ENCODE assay signal across 25 cellular contexts in the genomic region with DNA sequence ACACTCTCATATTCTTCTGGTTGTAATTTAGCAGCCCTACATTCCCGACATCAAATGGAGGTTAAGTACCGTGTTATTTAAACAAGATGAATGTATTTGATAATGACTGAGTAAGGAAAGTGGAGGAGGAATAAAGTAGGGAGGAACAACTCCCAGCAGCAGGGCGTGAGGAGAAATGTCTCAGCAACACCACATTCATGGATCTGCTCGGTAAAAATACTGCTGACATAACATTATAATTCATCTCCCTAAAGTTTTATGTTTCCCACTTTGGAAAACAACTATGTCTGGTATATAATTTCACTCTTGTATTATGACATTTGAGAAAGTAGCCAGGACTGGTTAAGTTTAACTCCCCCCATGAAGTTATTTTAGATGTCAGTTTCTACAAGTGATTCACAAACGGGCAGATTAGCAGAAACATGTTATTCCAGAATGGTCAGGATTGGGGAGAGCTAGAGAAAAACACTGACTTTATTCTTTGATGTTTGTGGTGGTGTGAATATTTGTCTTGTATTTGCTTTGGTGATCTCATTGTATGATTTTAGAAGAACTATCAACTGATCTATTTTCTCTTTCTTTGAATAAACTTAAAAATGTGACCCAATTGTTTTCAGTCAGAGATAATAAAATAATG.
DNase-seq lines count a peak whose midpoint lies in the region; ATAC-seq, FAIRE-seq and TF ChIP-seq lines count a peak whose summit lies in the region.
"Had no signal": no experiment of that assay in that cellular context is flagged by ENCODE, and none has a peak within 500 bp of the region (broad histone marks: within the 10 kb centered on the region; RNA-seq: fewer than 3 reads in every experiment).

No MANE protein-coding gene starts in this region.

- DNase-seq in DMS53 treated with DMSO at 0.1 percent for 48 hours (lab: John Stamatoyannopoulos, UW; ENCODE audit: unreplicated experiment) (peak; percentile 22), amniotic epithelial cell (ENCODE audit: low read depth) (peak; percentile 89), frontal cortex (ENCODE audit: low spot score in 2 of 2) (no peak), progenitor cell of endocrine pancreas (ENCODE audit: low spot score, unreplicated experiment) (no peak), GOT3 (lab: John Stamatoyannopoulos, UW) (no peak)
- DNase-seq: activated CD4-positive, CD25-positive, alpha-beta regulatory T cell treated with anti-CD3 and anti-CD28 coated beads, Interleukin-2, amount 50 U/mL, for 72 hours; activated CD8-positive, alpha-beta T cell treated with anti-CD3 and anti-CD28 coated beads for 36 hours; activated effector memory CD4-positive, alpha-beta T cell treated with Interleukin-2 at 50 U/mL for 16 hours; activated naive CD8-positive, alpha-beta T cell treated with anti-CD3 and anti-CD28 coated beads, Interleukin-2, amount 50 U/mL, for 24 hours; activated T-cell treated with anti-CD3 and anti-CD28 coated beads for 4 hours; brain microvascular endothelial cell; effector CD8-positive, alpha-beta T cell; KG1; MM.1S; NCI-H1417; NCI-H2081; NCI-H446 treated with DMSO at 0.1 percent for 48 hours; small intestine; upper lobe of right lung had no signal

- no peaks in the 10 kb centered on the region for H3K27me3 Mint-ChIP-seq in progenitor cell of endocrine pancreas
- H3K27me3 Mint-ChIP-seq: activated CD8-positive, alpha-beta T cell treated with anti-CD3 and anti-CD28 coated beads for 36 hours; activated naive CD8-positive, alpha-beta T cell treated with anti-CD3 and anti-CD28 coated beads, Interleukin-2, amount 50 U/mL, for 24 hours had no signal

- no peaks in the 10 kb centered on the region for H3K36me3 Mint-ChIP-seq in progenitor cell of endocrine pancreas (ENCODE audit: insufficient read depth)

- TF ChIP-seq CTCF in progenitor cell of endocrine pancreas (IDR thresholded peaks at IDR 0.05; ENCODE audit: unreplicated experiment): no peak

- FAIRE-seq in frontal cortex (lab: Jason Lieb, UNC): peak; percentile 43
- FAIRE-seq: D721Med, keratinocyte, small intestine had no signal

- H3K4me3 Mint-ChIP-seq in progenitor cell of endocrine pancreas (ENCODE audit: low read depth): no peak overlapping the region
- H3K4me3 Mint-ChIP-seq: activated CD8-positive, alpha-beta T cell treated with anti-CD3 and anti-CD28 coated beads for 36 hours; activated naive CD8-positive, alpha-beta T cell treated with anti-CD3 and anti-CD28 coated beads, Interleukin-2, amount 50 U/mL, for 24 hours; T-helper 1 cell treated with Interleukin-12 subunit alpha and Interleukin-12 subunit beta and Interleukin-4 antibody, amounts not matched to agents 30 μg/mL and 1 μg/mL, for 36 hours had no signal

- H3K4me1 Mint-ChIP-seq in progenitor cell of endocrine pancreas (ENCODE audit: low read depth): peaks cover 12% of the 10 kb centered on the region
- H3K4me1 Mint-ChIP-seq: activated naive CD8-positive, alpha-beta T cell treated with anti-CD3 and anti-CD28 coated beads, Interleukin-2, amount 50 U/mL, for 24 hours had no signal

- peak overlapping the region; percentile 1 for H3K27ac Mint-ChIP-seq in progenitor cell of endocrine pancreas
- H3K27ac Mint-ChIP-seq: activated CD8-positive, alpha-beta T cell treated with anti-CD3 and anti-CD28 coated beads for 36 hours; activated naive CD8-positive, alpha-beta T cell treated with anti-CD3 and anti-CD28 coated beads, Interleukin-2, amount 50 U/mL, for 24 hours; T-helper 1 cell treated with Interleukin-12 subunit alpha and Interleukin-12 subunit beta and Interleukin-4 antibody, amounts not matched to agents 30 μg/mL and 1 μg/mL, for 36 hours had no signal

- ATAC-seq in GM18511 (IDR thresholded peaks at IDR 0.05; ENCODE audit: unreplicated experiment) (no peak), HG02798 (IDR thresholded peaks at IDR 0.05; ENCODE audit: poor library complexity, unreplicated experiment) (no peak)
- ATAC-seq: activated CD8-positive, alpha-beta T cell treated with anti-CD3 and anti-CD28 coated beads for 36 hours; activated naive CD8-positive, alpha-beta T cell treated with anti-CD3 and anti-CD28 coated beads, Interleukin-2, amount 50 U/mL, for 24 hours; Panc1; upper lobe of right lung had no signal

- H3K9me3 Mint-ChIP-seq in progenitor cell of endocrine pancreas (ENCODE audit: low read depth): no peaks in the 10 kb centered on the region
- H3K9me3 Mint-ChIP-seq: activated CD8-positive, alpha-beta T cell treated with anti-CD3 and anti-CD28 coated beads for 36 hours; activated naive CD8-positive, alpha-beta T cell treated with anti-CD3 and anti-CD28 coated beads, Interleukin-2, amount 50 U/mL, for 24 hours had no signal

Comparison
In these comparisons a context has a peak if more than half of its experiments do, and no peak if none do; other contexts are left out.
1. DNase-seq: peak in DMS53 treated with DMSO at 0.1 percent for 48 hours (single experiment) and amniotic epithelial cell (single experiment); none in frontal cortex (0 of 2), progenitor cell of endocrine pancreas (single experiment) and GOT3 (single experiment).